Comparison of ENCODE assay signal across 8 cellular contexts in genomic region chr1:12615916-12616708, GRCh38. TPM values are rescaled to one million over a fixed set of nuclear protein-coding genes. Genes with fewer than 3 reads are reported as not detected.
DNase-seq lines count a peak whose midpoint lies in the region; ATAC-seq, FAIRE-seq and TF ChIP-seq lines count a peak whose summit lies in the region.

No MANE protein-coding gene starts in this region.

- H3K9ac ChIP-seq in endodermal cell (ENCODE audit: extremely low read depth, low read length, poor library complexity, severe bottlenecking) = peak overlapping the region; percentile 74

- FAIRE-seq in urothelium cell line (lab: Jason Lieb, UNC) = no peak

- H3K36me3 Mint-ChIP-seq in T-helper 2 cell treated with Interferon-gamma antibody and Interleukin-4, amounts not matched to agents 5 μg/mL and 100 μg/mL, for 36 hours (ENCODE audit: low read depth) = peaks cover 29% of the 10 kb centered on the region
- peaks cover 3% of the 10 kb centered on the region for H3K36me3 Mint-ChIP-seq in endodermal cell (ENCODE audit: low read depth)

- H3K9me3 Mint-ChIP-seq in T-helper 2 cell treated with Interferon-gamma antibody and Interleukin-4, amounts not matched to agents 5 μg/mL and 100 μg/mL, for 36 hours = no peaks in the 10 kb centered on the region
- H3K9me3 Mint-ChIP-seq in endodermal cell = no peaks in the 10 kb centered on the region

- peak overlapping the region; percentile 86 for H3K27ac Mint-ChIP-seq in T-helper 2 cell treated with Interferon-gamma antibody and Interleukin-4, amounts not matched to agents 5 μg/mL and 100 μg/mL, for 36 hours
- peak overlapping the region; percentile 95 for H3K27ac Mint-ChIP-seq in endodermal cell

- H3K27ac ChIP-seq in SJCRH30 = peak overlapping the region; percentile 9; the same call in 1 of the 2 replicates
- peak overlapping the region; percentile 74 for H3K27ac ChIP-seq in endodermal cell (ENCODE audit: low read depth, low read length)

- H3K27me3 Mint-ChIP-seq in T-helper 2 cell treated with Interferon-gamma antibody and Interleukin-4, amounts not matched to agents 5 μg/mL and 100 μg/mL, for 36 hours (ENCODE audit: low read depth) = peaks cover 4% of the 10 kb centered on the region
- H3K27me3 Mint-ChIP-seq in endodermal cell (ENCODE audit: insufficient read depth) = peaks cover 73% of the 10 kb centered on the region

- H3K27me3 ChIP-seq in SJCRH30 = no peaks in the 10 kb centered on the region
- peaks cover 52% of the 10 kb centered on the region for H3K27me3 ChIP-seq in endodermal cell (ENCODE audit: control insufficient read depth, insufficient read depth, low read length, poor library complexity, severe bottlenecking)

- 0% methylated on average over 10 to 16 of the region's 16 CpGs for WGBS in endodermal cell (ENCODE audit: insufficient coverage in 1 of 2, insufficient read length in 1 of 2), 2 experiments

- H3K9me3 ChIP-seq in SJCRH30 (replicated peaks) (no peaks in the 10 kb centered on the region; the same call in 1 of the 2 replicates), endodermal cell (ENCODE audit: control insufficient read depth, low read length) (no peaks in the 10 kb centered on the region)

- peak overlapping the region; percentile 99 for H3K4me3 Mint-ChIP-seq in T-helper 2 cell treated with Interferon-gamma antibody and Interleukin-4, amounts not matched to agents 5 μg/mL and 100 μg/mL, for 36 hours
- H3K4me3 Mint-ChIP-seq in endodermal cell = peak overlapping the region; percentile 86

- H3K4me3 ChIP-seq in SJCRH30 (peak overlapping the region; percentile 27), endodermal cell (ENCODE audit: low read length) (peak overlapping the region; percentile 96)

- H3K4me1 ChIP-seq in SJCRH30 = peaks cover 27% of the 10 kb centered on the region
- H3K4me1 ChIP-seq in endodermal cell (ENCODE audit: control insufficient read depth, insufficient read depth, low read length) = peaks cover 7% of the 10 kb centered on the region

- no peak for TF ChIP-seq CTCF in endodermal cell (conservative IDR thresholded peaks at IDR 0.05)

- H3K36me3 ChIP-seq in SJCRH30 (no peaks in the 10 kb centered on the region), endodermal cell (ENCODE audit: control insufficient read depth, insufficient read depth, low read length) (no peaks in the 10 kb centered on the region)

- DNase-seq in T-helper 2 cell treated with Interferon-gamma antibody and Interleukin-4, amounts not matched to agents 5 μg/mL and 100 μg/mL, for 36 hours (ENCODE audit: low spot score) = no peak
- DNase-seq in T-helper 2 cell = no peak
- DNase-seq in SJCRH30 = peak; percentile 79 to 84
- DNase-seq in endodermal cell = peak; percentile 92
- DNase-seq in middle frontal gyrus (ENCODE audit: extremely low spot score, low spot score) = peak; percentile 4
- peak; percentile 54 for DNase-seq in urothelium cell line (ENCODE audit: low spot score)
- DNase-seq in NCI-H510A (lab: John Stamatoyannopoulos, UW) = no peak

- ATAC-seq in GM19455 (IDR thresholded peaks at IDR 0.05; ENCODE audit: unreplicated experiment) = no peak

- peaks cover 67% of the 10 kb centered on the region for H3K4me1 Mint-ChIP-seq in T-helper 2 cell treated with Interferon-gamma antibody and Interleukin-4, amounts not matched to agents 5 μg/mL and 100 μg/mL, for 36 hours (ENCODE audit: low read depth)
- H3K4me1 Mint-ChIP-seq in endodermal cell = peaks cover 32% of the 10 kb centered on the region

RNA-seq across cellular contexts. Expression of gene DHRS3, which starts 1.9 kb away (rescaled TPM):
- total RNA-seq in SJCRH30 (2014; rRNA removed; shearing (Covaris generic)) = 2.6 and 3.5 TPM in 2 replicates
- total RNA-seq in endodermal cell = 1 to 10 TPM; 9.2 to 9.8 TPM
- 5.2 TPM for polyA plus RNA-seq in endodermal cell (2013, experiment 1 of 2)
- polyA plus RNA-seq in endodermal cell (2013, experiment 2 of 2) = 4.6 TPM

RNA-seq across cellular contexts. Expression of gene AADACL4, which starts 27.8 kb away (rescaled TPM):
- not detected in 2 replicates for total RNA-seq in SJCRH30 (2014; rRNA removed; shearing (Covaris generic))
- not detected for total RNA-seq in endodermal cell
- not detected for polyA plus RNA-seq in endodermal cell (2013, experiment 1 of 2)
- polyA plus RNA-seq in endodermal cell (2013, experiment 2 of 2) = not detected

Comparison
In these comparisons a context has a peak if more than half of its experiments do, and no peak if none do; other contexts are left out.
1. DNase-seq: peak in SJCRH30 (2 of 2), endodermal cell (single experiment), middle frontal gyrus (single experiment) and urothelium cell line (single experiment); none in T-helper 2 cell treated with Interferon-gamma antibody and Interleukin-4, amounts not matched to agents 5 μg/mL and 100 μg/mL, for 36 hours (single experiment), T-helper 2 cell (0 of 5) and NCI-H510A (single experiment).